In genomic region chr1:244368279-244368678, GRCh38 we compare ENCODE assay signal across 19 cellular contexts.
"Had no signal": no experiment of that assay in that cellular context is flagged by ENCODE, and none has a peak within 500 bp of the region (broad histone marks: within the 10 kb centered on the region; RNA-seq: fewer than 3 reads in every experiment).

No MANE protein-coding gene starts in this region.

- H3K4me3 Mint-ChIP-seq: activated B cell treated with CpG ODN at 0.5 μM for 24 hours; activated CD8-positive, alpha-beta T cell treated with anti-CD3 and anti-CD28 coated beads for 36 hours; endodermal cell had no signal

- H3K27ac ChIP-seq: cardiac muscle cell, dorsolateral prefrontal cortex, gastroesophageal sphincter, heart right ventricle, ovary, sigmoid colon, tibial artery had no signal

- DNase-seq: activated B cell treated with CpG ODN at 0.5 μM for 24 hours; activated CD4-positive, alpha-beta T cell treated with anti-CD3 and anti-CD28 coated beads for 48 hours; activated CD8-positive, alpha-beta T cell treated with anti-CD3 and anti-CD28 coated beads for 36 hours; activated effector memory CD4-positive, alpha-beta T cell treated with anti-CD3 and anti-CD28 coated beads, Interleukin-2, amount 50 U/mL, for 16 hours; activated T-cell treated with anti-CD3 and anti-CD28 coated beads, Interleukin-2, amount 50 U/mL, for 48 hours; dorsolateral prefrontal cortex; endodermal cell; erythroblast; heart right ventricle; left cardiac atrium; midbrain; ovary; sigmoid colon; stimulated activated CD4-positive, alpha-beta T cell treated with anti-CD3 and anti-CD28 coated beads, Interleukin-1b, Interleukin-23, amount 100 ng/mL, for 48 hours; tibial artery had no signal

- H3K36me3 ChIP-seq: cardiac muscle cell, gastroesophageal sphincter, heart right ventricle, ovary, sigmoid colon, tibial artery had no signal

- H3K4me1 Mint-ChIP-seq: activated B cell treated with CpG ODN at 0.5 μM for 24 hours had no signal

- H3K27me3 ChIP-seq: cardiac muscle cell, dorsolateral prefrontal cortex, gastroesophageal sphincter, heart right ventricle, ovary, sigmoid colon, tibial artery had no signal

- H3K4me3 ChIP-seq: cardiac muscle cell, dorsolateral prefrontal cortex, gastroesophageal sphincter, heart right ventricle, lung, ovary, sigmoid colon, tibial artery had no signal

- H3K4me1 ChIP-seq: heart right ventricle, sigmoid colon had no signal

- ATAC-seq: activated CD8-positive, alpha-beta T cell treated with anti-CD3 and anti-CD28 coated beads for 36 hours; activated naive CD4-positive, alpha-beta T cell treated with anti-CD3 and anti-CD28 coated beads, Interleukin-2, amount 50 U/mL, for 72 hours; gastroesophageal sphincter; heart right ventricle; left cardiac atrium had no signal

- H3K27me3 Mint-ChIP-seq: activated B cell treated with CpG ODN at 0.5 μM for 24 hours; activated CD8-positive, alpha-beta T cell treated with anti-CD3 and anti-CD28 coated beads for 36 hours had no signal

- H3K27ac Mint-ChIP-seq: activated B cell treated with CpG ODN at 0.5 μM for 24 hours; activated CD8-positive, alpha-beta T cell treated with anti-CD3 and anti-CD28 coated beads for 36 hours; activated naive CD4-positive, alpha-beta T cell treated with anti-CD3 and anti-CD28 coated beads, Interleukin-2, amount 50 U/mL, for 72 hours had no signal

- H3K9me3 ChIP-seq: gastroesophageal sphincter, heart right ventricle, ovary, sigmoid colon, tibial artery had no signal
